23 cellular contexts compared by ENCODE assay signal in genomic region chr13:96238241-96238640, GRCh38.
"Had no signal": no experiment of that assay in that cellular context is flagged by ENCODE, and none has a peak within 500 bp of the region (broad histone marks: within the 10 kb centered on the region; RNA-seq: fewer than 3 reads in every experiment).

No MANE protein-coding gene starts in this region.

- ATAC-seq: activated CD8-positive, alpha-beta memory T cell treated with anti-CD3 and anti-CD28 coated beads, Interleukin-2, amount 10 ng/mL, durations not matched to agents 7 days and 5 days; body of pancreas; T-helper 17 cell; WTC11 had no signal

- DNase-seq: activated CD4-positive, alpha-beta T cell treated with anti-CD3 and anti-CD28 coated beads, Interleukin-2, amount 10 ng/mL, durations not matched to agents 24 days and 14 days; activated CD4-positive, alpha-beta T cell treated with anti-CD3 and anti-CD28 coated beads, Interleukin-2, amount 50 U/mL, for 48 hours; activated CD4-positive, CD25-positive, alpha-beta regulatory T cell treated with anti-CD3 and anti-CD28 coated beads, Interleukin-2, amount 50 U/mL, for 72 hours; activated CD8-positive, alpha-beta memory T cell treated with anti-CD3 and anti-CD28 coated beads, Interleukin-2, amount 10 ng/mL, durations not matched to agents 7 days and 5 days; activated effector memory CD4-positive, alpha-beta T cell treated with Interleukin-2 at 50 U/mL for 16 hours; activated naive CD4-positive, alpha-beta T cell; activated T-cell treated with anti-CD3 and anti-CD28 coated beads, Interleukin-2, amount 50 U/mL, for 24 hours; amniotic stem cell; body of pancreas; KG1; NCI-H1048; NCI-H146; NCI-H187 treated with DMSO at 0.1 percent for 48 hours; NCI-H2171; NCI-H2227 treated with DMSO at 0.1 percent for 48 hours; NCI-H446 treated with DMSO at 0.1 percent for 48 hours; NCI-H69; NK-92 treated with Interleukin-12 subunit alpha and Interleukin-12 subunit beta, amount 100 ng/mL, for 24 hours; OCI-M1; SHP77; T-helper 17 cell; T-helper 9 cell had no signal
